ENCODE assay signal across 8 cellular contexts in genomic region chr2:217988014-217988839, GRCh38. TPM values are rescaled to one million over a fixed set of nuclear protein-coding genes. Genes with fewer than 3 reads are reported as not detected.
A peak's percentile ranks its signal among the peaks of the same experiment; 100 is the strongest.
DNase-seq lines count a peak whose midpoint lies in the region; ATAC-seq, FAIRE-seq and TF ChIP-seq lines count a peak whose summit lies in the region.

No MANE protein-coding gene starts in this region.

- 18% methylated on average over 12 of the region's 13 CpGs for WGBS in A549 (ENCODE audit: missing lambda C conversion rate)
- WGBS in smooth muscle cell (ENCODE audit: low lambda C conversion rate), result 16% methylated on average over 13 of the region's 13 CpGs

- H3K79me2 ChIP-seq in smooth muscle cell (ENCODE audit: low read depth), result peaks cover 72% of the 10 kb centered on the region

- intact Hi-C loops in breast epithelium (cut with DNase I; ENCODE audit: low total_unique reads), result loop anchor here (1.0 to 10.0 kb wide), 3 partner anchors 41 to 103 kb away; no protein-coding TSS in a partner anchor

- TF ChIP-seq RAD21 in A549 (conservative IDR thresholded peaks at IDR 0.05 in 1 of 2, IDR thresholded peaks at IDR 0.05 in 1 of 2), result peak; percentile 91 to 93

- TF ChIP-seq EP300 in A549 (IDR thresholded peaks at IDR 0.05), result no peak

- POLR2A ChIA-PET in A549 (lab: Yijun Ruan, JAX), result no interaction called here

- H3K27me3 ChIP-seq in breast epithelium, result no peaks in the 10 kb centered on the region
- H3K27me3 ChIP-seq in smooth muscle cell (ENCODE audit: low read depth), result no peaks in the 10 kb centered on the region

- H2AFZ ChIP-seq in smooth muscle cell (ENCODE audit: low read depth), result no peak overlapping the region

- H3K4me2 ChIP-seq in A549 (peak overlapping the region; percentile 8), smooth muscle cell (peak overlapping the region; percentile 53)

- no peak overlapping the region for H3K9ac ChIP-seq in smooth muscle cell (ENCODE audit: low read depth)

- TF ChIP-seq POLR2A in A549 (IDR thresholded peaks at IDR 0.05; ENCODE audit: low read length) (no peak), breast epithelium (IDR thresholded peaks at IDR 0.05) (no peak)

- peaks cover 7% of the 10 kb centered on the region for H3F3A ChIP-seq in smooth muscle cell (ENCODE audit: low read depth)

- DNase-seq in A549 (ENCODE audit: low read depth in 1 of 2, low spot score in 1 of 2), result peak; percentile 56 to 61
- peak; percentile 51 for DNase-seq in GM18507 (ENCODE audit: extremely low spot score, insufficient read length, low read depth)
- peak; percentile 75 for DNase-seq in NAMALWA (ENCODE audit: low spot score)
- DNase-seq in UCSD-AML1 (lab: John Stamatoyannopoulos, UW; ENCODE audit: unreplicated experiment), result peak; percentile 76
- peak; percentile 92 to 94 for DNase-seq in breast epithelium (ENCODE audit: low spot score in 2 of 2)
- peak; percentile 96 for DNase-seq in iPS-NIHi7 (ENCODE audit: extremely low spot score)
- DNase-seq in smooth muscle cell (lab: John Stamatoyannopoulos, UW; ENCODE audit: unreplicated experiment), result peak; percentile 57

- H3K9me3 ChIP-seq in A549 (no peaks in the 10 kb centered on the region), breast epithelium (no peaks in the 10 kb centered on the region), smooth muscle cell (replicated peaks; ENCODE audit: low read depth) (no peaks in the 10 kb centered on the region)

- CTCF ChIA-PET in A549 (lab: Yijun Ruan, JAX), result interaction anchor here (0.7 to 14.1 kb wide), 37 partner anchors 7 to 210 kb away, joined by 3 to 282 read pairs (median 4); no protein-coding TSS in a partner anchor

- H3K36me3 ChIP-seq in breast epithelium (no peaks in the 10 kb centered on the region), smooth muscle cell (ENCODE audit: low read depth) (no peaks in the 10 kb centered on the region)

- ATAC-seq in A549, result peak; percentile 56 to 86; a peak in 5 of 6 replicates
- ATAC-seq in GM18520 (IDR thresholded peaks at IDR 0.05; ENCODE audit: unreplicated experiment), result no peak

- H3K4me1 ChIP-seq in A549, result peaks cover 24% of the 10 kb centered on the region
- H3K4me1 ChIP-seq in breast epithelium, result peaks cover 5 to 14% of the 10 kb centered on the region in 2 donors
- peaks cover under 1% of the 10 kb centered on the region for H3K4me1 ChIP-seq in smooth muscle cell (ENCODE audit: low read depth)

- H3K27ac ChIP-seq in A549, result peak overlapping the region; percentile 55 to 71
- H3K27ac ChIP-seq in breast epithelium, result peak overlapping the region; percentile 85 to 90
- peak overlapping the region; percentile 5 for H3K27ac ChIP-seq in smooth muscle cell (ENCODE audit: low read depth)

- H4K20me1 ChIP-seq in smooth muscle cell (ENCODE audit: low read depth), result peaks cover 96% of the 10 kb centered on the region

- FAIRE-seq in A549 (lab: Jason Lieb, UNC) (no peak), GM18507 (lab: Jason Lieb, UNC) (peak; percentile 84)

- TF ChIP-seq CTCF in A549 (IDR thresholded peaks at IDR 0.05) (peak; percentile 90), breast epithelium (IDR thresholded peaks at IDR 0.05) (peak; percentile 86 to 94 (median 88)), smooth muscle cell (IDR thresholded peaks at IDR 0.05; ENCODE audit: borderline replicate concordance, insufficient read depth, poor library complexity, severe bottlenecking) (peak; percentile 87)

- H3K4me3 ChIP-seq in A549 (no peak overlapping the region), breast epithelium (peak overlapping the region in 1 of 3 donors; percentile 49), smooth muscle cell (no peak overlapping the region)

TF ChIP-seq in A549, 52 proteins besides CTCF, POLR2A, EP300 and RAD21:
- no peak for TF ChIP-seq CHD2 (IDR thresholded peaks at IDR 0.05; ENCODE audit: low read length, partially characterized antibody)
- peak in 1 of 2 experiments; percentile 59; a peak in 2 of 4 replicates for TF ChIP-seq CEBPB (IDR thresholded peaks at IDR 0.05)
- peak; percentile 92 for TF ChIP-seq SMC3 (IDR thresholded peaks at IDR 0.05)
- no peak for TF ChIP-seq ZFP36 (IDR thresholded peaks at IDR 0.05; ENCODE audit: borderline replicate concordance, partially characterized antibody)
- TF ChIP-seq EHF (CRISPR knock-in tag; IDR thresholded peaks at IDR 0.05), result no peak
- no peak for TF ChIP-seq HOXA7 (CRISPR knock-in tag; IDR thresholded peaks at IDR 0.05)

RNA-seq across cellular contexts. Expression of gene TNS1, which starts 14.6 kb away (rescaled TPM):
- polyA plus RNA-seq in A549 (2011; rRNA removed) (4.9 and 9.5 TPM in 2 replicates), A549 (2017; fragmentation: RNase III; extraction: RNeasy Plus Mini Kit Qiagen cat#74134 plus additional on column Dnase treatment) (7.7 to 11.4 TPM (median 10.6 TPM) in 3 replicates), smooth muscle cell (45.0 and 52.3 TPM in 2 replicates)
- 1.6 and 2.9 TPM in 2 replicates for polyA plus RNA-seq in A549 (2012; cell fraction: cytosol; rRNA removed)
- 7.3 and 9.9 TPM in 2 replicates for polyA plus RNA-seq in A549 (2012; cell fraction: nucleus; rRNA removed)
- 27.8 and 32.4 TPM in 2 replicates for polyA minus RNA-seq in A549 (2011; rRNA and poly(A)+ RNA removed)
- total RNA-seq in breast epithelium (100 to 1,000 TPM; 141 to 577 (median 154) TPM), smooth muscle cell (61.5 and 67.7 TPM in 2 replicates)

Comparison
In these comparisons a context has a peak if more than half of its experiments do, and no peak if none do; other contexts are left out.
1. H3K27ac ChIP-seq: peak in every context shown above with its lines; median percentile 88 in breast epithelium; 63 in A549; 5 in smooth muscle cell.